Comparison of ENCODE assay signal across 11 cellular contexts in the genomic region with DNA sequence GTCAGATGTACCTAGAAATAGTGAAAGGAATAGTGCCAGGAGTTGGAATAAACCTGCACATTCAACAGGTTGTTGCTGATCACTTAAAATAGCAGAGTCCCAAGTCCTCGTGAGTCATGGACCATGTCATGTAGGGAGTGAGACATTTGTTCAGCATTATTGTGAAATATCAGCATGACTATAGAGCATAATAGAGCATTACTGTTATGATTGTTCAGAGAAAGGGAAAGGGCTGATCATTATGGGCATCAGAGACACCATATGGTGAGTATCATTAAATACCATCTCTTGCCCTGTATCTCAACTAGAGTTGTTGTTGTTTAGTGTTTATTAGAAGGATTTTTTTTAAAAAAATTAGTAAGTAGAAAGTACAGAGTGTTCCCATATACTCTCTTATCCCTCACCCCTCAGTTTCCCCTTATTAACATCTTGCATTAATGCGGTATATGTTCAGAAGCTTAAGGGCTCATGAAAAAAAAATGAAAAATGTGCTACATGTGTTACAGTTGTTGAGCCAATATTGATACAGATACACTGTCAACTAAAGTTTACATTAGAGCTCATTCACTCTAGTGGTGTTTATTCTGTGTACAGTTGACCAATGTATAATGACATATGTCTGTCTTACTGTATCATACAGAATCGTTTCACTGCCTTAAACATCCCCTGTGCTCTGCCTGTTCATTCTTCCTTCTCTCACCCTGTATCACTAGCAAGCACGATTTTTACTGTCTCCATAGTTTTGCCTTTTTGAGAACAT. TPM values are rescaled to one million over a fixed set of nuclear protein-coding genes. Genes with fewer than 3 reads are reported as not detected.
DNase-seq lines count a peak whose midpoint lies in the region; ATAC-seq lines count a peak whose summit lies in the region.
"Had no signal": no experiment of that assay in that cellular context is flagged by ENCODE, and none has a peak within 500 bp of the region (broad histone marks: within the 10 kb centered on the region; RNA-seq: fewer than 3 reads in every experiment).

No MANE protein-coding gene starts in this region.

- no peak overlapping the region for H3K4me2 ChIP-seq in trophoblast cell (ENCODE audit: low read length)

- no peak overlapping the region for H3K4ac ChIP-seq in trophoblast cell (ENCODE audit: low read depth, low read length)

- H3K23ac ChIP-seq in trophoblast cell (ENCODE audit: low read length): no peak overlapping the region

- ATAC-seq in GM18873 (IDR thresholded peaks at IDR 0.05; ENCODE audit: low FRiP score, unreplicated experiment) (no peak), HG03457 (IDR thresholded peaks at IDR 0.05; ENCODE audit: unreplicated experiment) (no peak)

- no peak overlapping the region for H4K8ac ChIP-seq in trophoblast cell (ENCODE audit: low read depth, low read length)

- no peak overlapping the region for H4K12ac ChIP-seq in trophoblast cell (ENCODE audit: low read depth, low read length)

- no peak overlapping the region for H2AK5ac ChIP-seq in trophoblast cell (ENCODE audit: low read length)

- no peak overlapping the region for H3K27ac ChIP-seq in epithelial cell of prostate
- no peak overlapping the region for H3K27ac ChIP-seq in trophoblast cell (ENCODE audit: low read depth, low read length)
- H3K27ac ChIP-seq: 22Rv1 had no signal

- H3K27me3 ChIP-seq in trophoblast cell (ENCODE audit: insufficient read depth, low read length): no peaks in the 10 kb centered on the region

- no CpG with 5 or more reads among the region's 4 CpGs for WGBS in trophoblast cell (ENCODE audit: extremely low coverage, insufficient coverage, insufficient read length)

- no peak overlapping the region for H2AFZ ChIP-seq in trophoblast cell (ENCODE audit: insufficient read depth, low read length, poor library complexity)

- H3K36me3 ChIP-seq in trophoblast cell (ENCODE audit: control insufficient read depth in 1 of 2, insufficient read depth in 2 of 2, low read length in 2 of 2): peaks cover 9 to 15% of the 10 kb centered on the region in 2 experiments

- no peaks in the 10 kb centered on the region for H3K79me1 ChIP-seq in trophoblast cell (ENCODE audit: low read length)

- H3K4me1 ChIP-seq in trophoblast cell (ENCODE audit: control insufficient read depth in 1 of 2, insufficient read depth in 2 of 2, low read length in 2 of 2): no peaks in the 10 kb centered on the region

- DNase-seq in NOMO-1 treated with DMSO at 0.1 percent for 48 hours (lab: John Stamatoyannopoulos, UW; ENCODE audit: unreplicated experiment) (peak; percentile 59), NOMO-1 treated with dmso at 0.1 percent for 144 hours (lab: John Stamatoyannopoulos, UW; ENCODE audit: unreplicated experiment) (no peak), MV-4-11 (lab: John Stamatoyannopoulos, UW) (peak; percentile 67), epithelial cell of prostate (ENCODE audit: low read depth, low spot score) (peak; percentile 71), trophoblast cell (peak; percentile 27 to 61), NCI-H446 (lab: John Stamatoyannopoulos, UW) (no peak)
- DNase-seq: GOT3, NCI-H774 had no signal

- peaks cover 11% of the 10 kb centered on the region for H3K9me3 ChIP-seq in trophoblast cell (ENCODE audit: insufficient read depth, low read depth, low read length)

- H3K79me2 ChIP-seq in trophoblast cell (ENCODE audit: control insufficient read depth, insufficient read depth, low read length, poor library complexity): peaks cover under 1% of the 10 kb centered on the region

- no peak overlapping the region for H3K14ac ChIP-seq in trophoblast cell (ENCODE audit: low read length)

- H3K18ac ChIP-seq in trophoblast cell (ENCODE audit: low read length): no peak overlapping the region

- H3K9ac ChIP-seq in trophoblast cell (ENCODE audit: low read length): no peak overlapping the region

- H4K91ac ChIP-seq in trophoblast cell (ENCODE audit: low read depth, low read length): no peak overlapping the region

- no peak overlapping the region for H2BK5ac ChIP-seq in trophoblast cell (ENCODE audit: low read depth, low read length, poor library complexity)

- no peak overlapping the region for H2BK12ac ChIP-seq in trophoblast cell (ENCODE audit: low read length)

- H3K4me3 ChIP-seq in trophoblast cell (ENCODE audit: low read depth, low read length): no peak overlapping the region

- no peak overlapping the region for H2BK120ac ChIP-seq in trophoblast cell (ENCODE audit: insufficient read depth, low read length, poor library complexity)

RNA-seq across cellular contexts. Expression of a gene that starts 5.7 kb away (rescaled TPM):
- polyA plus RNA-seq in trophoblast cell (2013): 4.3 and 4.4 TPM in 2 replicates

RNA-seq across cellular contexts. Expression of a gene that starts 56.5 kb away (rescaled TPM):
- 50.4 and 51.9 TPM in 2 replicates for polyA plus RNA-seq in trophoblast cell (2013)

Comparison
In these comparisons a context has a peak if more than half of its experiments do, and no peak if none do; other contexts are left out.
1. DNase-seq: peak in NOMO-1 treated with DMSO at 0.1 percent for 48 hours (single experiment), MV-4-11 (single experiment), epithelial cell of prostate (single experiment) and trophoblast cell (2 of 2); none in NOMO-1 treated with dmso at 0.1 percent for 144 hours (single experiment) and NCI-H446 (0 of 2).